9 cellular contexts compared by ENCODE assay signal in genomic region chr11:31815743-31816466, GRCh38. TPM values are rescaled to one million over a fixed set of nuclear protein-coding genes. Genes with fewer than 3 reads are reported as not detected.
DNase-seq lines count a peak whose midpoint lies in the region; ATAC-seq, FAIRE-seq and TF ChIP-seq lines count a peak whose summit lies in the region.
"Had no signal": no experiment of that assay in that cellular context is flagged by ENCODE, and none has a peak within 500 bp of the region (broad histone marks: within the 10 kb centered on the region; RNA-seq: fewer than 3 reads in every experiment).

No MANE protein-coding gene starts in this region.

- peaks cover 3 to 64% (median 48%) of the 10 kb centered on the region in 4 experiments for H3K4me1 ChIP-seq in H1 (replicated peaks in 1 of 4; ENCODE audit: control insufficient read depth in 3 of 4, insufficient read depth in 4 of 4, low read length in 3 of 4)
- H3K4me1 ChIP-seq in rectal smooth muscle tissue (ENCODE audit: control insufficient read depth, insufficient read depth, low read length): peaks cover 8% of the 10 kb centered on the region

- H3K79me1 ChIP-seq in H1 (ENCODE audit: low read depth, low read length): no peaks in the 10 kb centered on the region

- H3K9me3 ChIP-seq in H1 (ENCODE audit: insufficient read depth in 2 of 2, low read depth in 1 of 2, low read length in 1 of 2): no peaks in the 10 kb centered on the region

- no peak overlapping the region for H3K23ac ChIP-seq in H1 (ENCODE audit: insufficient read length)

- no peak for TF ChIP-seq EP300 in H1 (IDR thresholded peaks at IDR 0.05; ENCODE audit: borderline replicate concordance in 1 of 2, low read depth in 2 of 2, low read length in 2 of 2)

- no peak overlapping the region for H2BK120ac ChIP-seq in H1 (replicated peaks; ENCODE audit: low read depth, low read length)

- POLR2A ChIA-PET in H1 (lab: Charles Lee; ENCODE audit: partially characterized antibody): interaction anchor here (0.7 to 1.0 kb wide), 3 partner anchors 9 to 16 kb away, joined by 3 to 7 read pairs (median 3); no protein-coding TSS in a partner anchor

- no peak for TF ChIP-seq POLR2A in H1 (IDR thresholded peaks at IDR 0.05; ENCODE audit: control extremely low read depth in 1 of 2, low read depth in 2 of 2, low read length in 2 of 2)

- no peaks in the 10 kb centered on the region for H3K79me2 ChIP-seq in H1 (ENCODE audit: control insufficient read depth in 1 of 2, insufficient read depth in 2 of 2, low read length in 2 of 2)

- no peak overlapping the region for H4K8ac ChIP-seq in H1 (ENCODE audit: extremely low read depth, insufficient read depth, low read length)

- H2BK15ac ChIP-seq in H1 (ENCODE audit: low read length): no peak overlapping the region

- CTCF ChIA-PET in H1 (lab: Charles Lee; ENCODE audit: partially characterized antibody): interaction anchor here (0.9 to 11.4 kb wide), 7 partner anchors 9 to 142 kb away, joined by 3 to 88 read pairs (median 4); no protein-coding TSS in a partner anchor

- no peak overlapping the region for H2BK12ac ChIP-seq in H1 (ENCODE audit: low read depth, low read length)

- H3K36me3 ChIP-seq in H1 (ENCODE audit: control insufficient read depth in 2 of 4, insufficient read depth in 4 of 4, low read length in 3 of 4): no peaks in the 10 kb centered on the region; a peak in 1 of 8 replicates
- H3K36me3 ChIP-seq in rectal smooth muscle tissue (ENCODE audit: control insufficient read depth, insufficient read depth, low read length): no peaks in the 10 kb centered on the region

- H3K27me3 ChIP-seq in H1 (replicated peaks in 1 of 4; ENCODE audit: control insufficient read depth in 3 of 4, extremely low read depth in 1 of 4, insufficient read depth in 3 of 4, low read length in 3 of 4): peaks cover 83 to 99% (median 96%) of the 10 kb centered on the region in 4 experiments
- peaks cover 79% of the 10 kb centered on the region for H3K27me3 ChIP-seq in rectal smooth muscle tissue (ENCODE audit: control insufficient read depth, insufficient read depth, low read length)

- H3K14ac ChIP-seq in H1 (ENCODE audit: insufficient read length): no peak overlapping the region

- no peak for TF ChIP-seq RAD21 in H1 (IDR thresholded peaks at IDR 0.05 in 1 of 2, conservative IDR thresholded peaks at IDR 0.05 in 1 of 2; ENCODE audit: low read depth in 2 of 2, low read length in 2 of 2)

- ATAC-seq in GM21515 (IDR thresholded peaks at IDR 0.05; ENCODE audit: unreplicated experiment) (no peak), GM19324 (IDR thresholded peaks at IDR 0.05; ENCODE audit: low FRiP score, unreplicated experiment) (no peak)

- H2AFZ ChIP-seq in H1 (ENCODE audit: low read length): no peak overlapping the region

- WGBS in H1 (ENCODE audit: extremely low coverage in 1 of 2, insufficient coverage in 1 of 2, insufficient read length in 1 of 2, insufficient replicate concordance in 2 of 2, low coverage in 1 of 2, low lambda C conversion rate in 2 of 2, missing lambda C conversion rate in 1 of 2), 2 experiments: 1% methylated on average over 49 of the region's 55 CpGs; no CpG with 5 or more reads in 1 of the 2 experiments

- H3K4me3 ChIP-seq in H1 (ENCODE audit: extremely low read depth in 1 of 4, insufficient read depth in 2 of 4, low read depth in 3 of 4, low read length in 4 of 4) (peak overlapping the region in 1 of 4 experiments; percentile 62; a peak in 3 of 8 replicates), rectal smooth muscle tissue (ENCODE audit: low read length) (peak overlapping the region; percentile 19)

- H4K5ac ChIP-seq in H1 (ENCODE audit: insufficient read length, low read depth, low read length): no peak overlapping the region

- H3K56ac ChIP-seq in H1 (replicated peaks; ENCODE audit: insufficient read length, low read depth, low read length): no peak overlapping the region

- no peak overlapping the region for H4K91ac ChIP-seq in H1 (replicated peaks; ENCODE audit: insufficient read length, low read length)

- peaks cover 17% of the 10 kb centered on the region; the same call in 1 of the 2 replicates for H3K23me2 ChIP-seq in H1 (ENCODE audit: low read depth, low read length)

- no peak for FAIRE-seq in H1 (lab: Jason Lieb, UNC)

- no peak for TF ChIP-seq CTCF in GM10266 (IDR thresholded peaks at IDR 0.05; ENCODE audit: control insufficient read depth, insufficient read depth, low read depth, missing control alignments)
- no peak for TF ChIP-seq CTCF in H1 (IDR thresholded peaks at IDR 0.05; ENCODE audit: control extremely low read depth in 1 of 3, insufficient read depth in 1 of 3, low read depth in 1 of 3, low read length in 3 of 3)

- no peak overlapping the region for H3K4ac ChIP-seq in H1 (replicated peaks; ENCODE audit: insufficient read length, low read depth, low read length)

- H3K18ac ChIP-seq in H1 (ENCODE audit: extremely low read depth, low read length): no peak overlapping the region

- H3K9ac ChIP-seq in H1 (replicated peaks in 1 of 4; ENCODE audit: extremely low read depth in 1 of 4, low read depth in 3 of 4, low read length in 3 of 4) (no peak overlapping the region), rectal smooth muscle tissue (ENCODE audit: low read length) (no peak overlapping the region)

- peak overlapping the region; percentile 74 to 82 for H3K4me2 ChIP-seq in H1 (ENCODE audit: insufficient read depth in 1 of 2, low read depth in 2 of 2, low read length in 2 of 2)

- no peak overlapping the region for H2AK5ac ChIP-seq in H1 (ENCODE audit: low read depth, low read length)

- H4K20me1 ChIP-seq in H1 (replicated peaks in 1 of 2; ENCODE audit: control insufficient read depth in 1 of 2, insufficient read depth in 2 of 2, low read length in 2 of 2): peaks cover 0 to 18% of the 10 kb centered on the region in 2 experiments

- H3K27ac ChIP-seq in H1 (ENCODE audit: low read depth, low read length) (no peak overlapping the region), rectal smooth muscle tissue (ENCODE audit: low read depth, low read length) (no peak overlapping the region)

- H2BK20ac ChIP-seq in H1 (ENCODE audit: low read length): no peak overlapping the region

- H2BK5ac ChIP-seq in H1 (ENCODE audit: low read depth, low read length): no peak overlapping the region

- DNase-seq in GM10266 (ENCODE audit: extremely low spot score): peak; percentile 34
- DNase-seq in NCI-H69 (lab: John Stamatoyannopoulos, UW): peak; percentile 39
- peak in 1 of 2 experiments; percentile 55 for DNase-seq in H1 (ENCODE audit: low read depth in 1 of 2, low spot score in 2 of 2)
- no peak for DNase-seq in stimulated activated CD4-positive, alpha-beta T cell treated with anti-CD3 and anti-CD28 coated beads, Interleukin-1b, Interleukin-23, amount 100 ng/mL, for 48 hours
- DNase-seq in NCI-H146 (lab: John Stamatoyannopoulos, UW): no peak

TF ChIP-seq in H1, 55 proteins besides CTCF, POLR2A, EP300 and RAD21:
- TF ChIP-seq RBBP5 (IDR thresholded peaks at IDR 0.05; ENCODE audit: borderline replicate concordance, low read depth, low read length) (no peak), EZH2 (IDR thresholded peaks at IDR 0.05; ENCODE audit: low read depth, low read length, severe bottlenecking) (peak; percentile 0), NRF1 (IDR thresholded peaks at IDR 0.05; ENCODE audit: low read depth, low read length) (no peak), SP2 (IDR thresholded peaks at IDR 0.05; ENCODE audit: low read length) (no peak), JUND (IDR thresholded peaks at IDR 0.05; ENCODE audit: low read length) (no peak), RNF2 (IDR thresholded peaks at IDR 0.05; ENCODE audit: borderline replicate concordance, low read depth, low read length, missing control alignments, poor library complexity, severe bottlenecking) (peak; percentile 93), TCF12 (IDR thresholded peaks at IDR 0.05; ENCODE audit: low read depth, low read length) (0 out of 2 replicates have a peak, but pooled peaks have one; percentile 10), KDM5A (IDR thresholded peaks at IDR 0.05; ENCODE audit: low read length) (no peak), ASH2L (IDR thresholded peaks at IDR 0.05; ENCODE audit: low read length) (peak; percentile 13), SUZ12 (IDR thresholded peaks at IDR 0.05; ENCODE audit: low read length) (peak; percentile 44)
- TF ChIP-seq, protein P1, sequence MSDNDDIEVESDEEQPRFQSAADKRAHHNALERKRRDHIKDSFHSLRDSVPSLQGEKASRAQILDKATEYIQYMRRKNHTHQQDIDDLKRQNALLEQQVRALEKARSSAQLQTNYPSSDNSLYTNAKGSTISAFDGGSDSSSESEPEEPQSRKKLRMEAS (IDR thresholded peaks at IDR 0.05): no peak

RNA-seq across cellular contexts. Expression of gene PAX6, which starts 4.8 kb away (rescaled TPM):
- 0.21 and 0.30 TPM in 2 replicates for total RNA-seq in H1 (2021; fragmentation: NEBNext Ultra II Directional; extraction: Animal tissue kit (Norgen Biotek cat#: 25700))
- polyA plus RNA-seq in H1 (2011; rRNA removed): 0.65 and 1.1 TPM in 2 replicates
- 0.53 TPM for polyA plus RNA-seq in H1 (2011; cell fraction: cytosol; rRNA removed)
- 1.0 TPM for polyA plus RNA-seq in H1 (2011; cell fraction: nucleus; rRNA removed)
- polyA plus RNA-seq in H1 (2012, experiment 1 of 2): 0.41 to 1.1 TPM (median 0.57 TPM) in 4 replicates
- 0.16 TPM for polyA plus RNA-seq in H1 (2012, experiment 2 of 2)
- polyA plus RNA-seq in H1 (2013, experiment 1 of 2): 0.16 TPM
- 0.22 TPM for polyA plus RNA-seq in H1 (2013, experiment 2 of 2)
- 0.76 and 0.82 TPM in 2 replicates for polyA minus RNA-seq in H1 (2011; rRNA and poly(A)+ RNA removed)
- polyA minus RNA-seq in H1 (2011; cell fraction: cytosol; rRNA and poly(A)+ RNA removed): 0.88 TPM
- polyA minus RNA-seq in H1 (2011; cell fraction: nucleus; rRNA and poly(A)+ RNA removed): 2.6 TPM
- total RNA-seq: subcutaneous adipose tissue had no signal

Comparison
In these comparisons a context has a peak if more than half of its experiments do, and no peak if none do; other contexts are left out.
1. DNase-seq: peak in GM10266 (single experiment) and NCI-H69 (single experiment); none in stimulated activated CD4-positive, alpha-beta T cell treated with anti-CD3 and anti-CD28 coated beads, Interleukin-1b, Interleukin-23, amount 100 ng/mL, for 48 hours (single experiment) and NCI-H146 (single experiment).